18 cellular contexts compared by ENCODE assay signal in the genomic region with DNA sequence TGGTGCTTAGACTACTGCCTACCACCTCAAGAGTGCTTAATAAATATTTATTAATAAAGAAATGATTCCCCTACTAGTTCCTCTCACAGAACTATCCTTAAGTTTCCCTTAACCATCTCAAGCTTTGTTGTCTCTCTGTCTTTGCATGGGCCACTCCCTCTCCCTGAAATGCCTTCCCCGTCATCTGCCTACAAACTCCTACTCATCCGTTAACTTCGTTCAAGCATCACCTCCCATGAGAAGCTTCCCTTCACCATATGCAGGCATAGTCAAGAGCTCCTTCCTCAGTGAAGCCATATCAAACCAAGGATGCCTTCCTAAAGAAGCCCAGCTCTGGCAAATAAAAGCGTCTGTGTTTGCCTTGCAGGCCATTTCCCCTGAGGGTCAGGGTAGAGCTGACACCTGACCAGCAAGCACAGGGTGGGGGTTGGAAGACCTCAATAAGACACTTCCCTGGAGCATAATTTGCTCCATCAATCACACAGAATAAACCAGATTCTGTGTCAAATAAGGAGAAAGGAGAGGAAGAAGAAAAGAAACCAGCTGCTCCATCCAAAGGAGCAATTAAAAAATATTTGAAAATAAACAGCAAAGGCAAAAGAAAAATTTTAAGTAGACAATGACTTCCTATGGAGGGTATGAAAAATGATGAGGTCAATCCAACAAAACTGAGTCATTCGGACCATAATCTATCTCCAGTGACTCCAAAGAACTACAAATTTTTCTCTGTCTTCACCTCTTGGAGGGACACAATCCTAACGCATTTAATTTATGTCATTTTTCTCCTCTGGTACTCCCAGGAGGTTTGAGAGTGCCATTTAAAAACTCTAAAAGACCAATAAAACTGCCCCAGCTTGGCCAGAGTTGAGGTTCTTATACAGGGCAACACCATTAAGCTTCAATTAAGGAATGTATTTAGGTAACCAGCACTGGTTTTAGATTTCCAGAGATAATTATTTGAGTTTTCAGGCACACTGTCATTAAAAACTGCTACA.
DNase-seq lines count a peak whose midpoint lies in the region; TF ChIP-seq lines count a peak whose summit lies in the region.
"Had no signal": no experiment of that assay in that cellular context is flagged by ENCODE, and none has a peak within 500 bp of the region (broad histone marks: within the 10 kb centered on the region; RNA-seq: fewer than 3 reads in every experiment).

No MANE protein-coding gene starts in this region.

- CTCF ChIA-PET in HEK293T (lab: Yijun Ruan, JAX), result no interaction called here

- POLR2A ChIA-PET in HEK293T (lab: Yijun Ruan, JAX), result no interaction called here

- peak; percentile 33 for DNase-seq in NCI-H1092 treated with DMSO at 0.1 percent for 48 hours (lab: John Stamatoyannopoulos, UW)
- DNase-seq in NCI-H1092 (lab: John Stamatoyannopoulos, UW), result no peak
- peak; percentile 33 for DNase-seq in A172 (ENCODE audit: low spot score)
- DNase-seq in HEK293T (ENCODE audit: extremely low spot score), result peak; percentile 21
- peak; percentile 63 for DNase-seq in NCI-H2227 treated with DMSO at 0.1 percent for 48 hours (lab: John Stamatoyannopoulos, UW)
- DNase-seq in stimulated activated naive CD4-positive, alpha-beta T cell treated with Interleukin-2 at 50 U/mL for 16 hours (lab: John Stamatoyannopoulos, UW), result no peak
- no peak for DNase-seq in germinal center (ENCODE audit: low spot score)
- DNase-seq in NCI-H1048 (lab: John Stamatoyannopoulos, UW), result no peak
- DNase-seq: CD4-positive, alpha-beta memory T cell; DMS153; EL; GM23248; H9; MM.1S; NCI-H146; NCI-H2029; NCI-H524 treated with DMSO at 0.1 percent for 48 hours; T-helper 2 cell had no signal

TF ChIP-seq in HEK293T, 16 proteins besides CTCF, POLR2A, EP300 and RAD21:
- TF ChIP-seq FOXA1 (IDR thresholded peaks at IDR 0.05), result no peak
- no peak for TF ChIP-seq ARNT (IDR thresholded peaks at IDR 0.05)

Comparison
In these comparisons a context has a peak if more than half of its experiments do, and no peak if none do; other contexts are left out.
1. DNase-seq: peak in NCI-H1092 treated with DMSO at 0.1 percent for 48 hours (single experiment), A172 (single experiment), HEK293T (single experiment) and NCI-H2227 treated with DMSO at 0.1 percent for 48 hours (single experiment); none in NCI-H1092 (single experiment), stimulated activated naive CD4-positive, alpha-beta T cell treated with Interleukin-2 at 50 U/mL for 16 hours (single experiment), germinal center (single experiment) and NCI-H1048 (single experiment).